Comparison of ENCODE assay signal across 10 cellular contexts in genomic region chr2:176174850-176175728, GRCh38. TPM values are rescaled to one million over a fixed set of nuclear protein-coding genes. Genes with fewer than 3 reads are reported as not detected.
DNase-seq lines count a peak whose midpoint lies in the region; ATAC-seq and TF ChIP-seq lines count a peak whose summit lies in the region.
"Had no signal": no experiment of that assay in that cellular context is flagged by ENCODE, and none has a peak within 500 bp of the region (broad histone marks: within the 10 kb centered on the region; RNA-seq: fewer than 3 reads in every experiment).

No MANE protein-coding gene starts in this region.

- no peak overlapping the region for H3K4me3 ChIP-seq in lower lobe of right lung
- H3K4me3 ChIP-seq: BLaER1 treated with 17β-estradiol and CSF1 and Interleukin-3, amounts not matched to agents 10 nM and 100 nM had no signal

- no peaks in the 10 kb centered on the region for H3K9me3 ChIP-seq in lower lobe of right lung

- H3K27ac ChIP-seq in layer of hippocampus (ENCODE audit: low read depth, low read length) (peak overlapping the region; percentile 83), temporal lobe (ENCODE audit: low read depth, low read length) (peak overlapping the region; percentile 87), lower lobe of right lung (no peak overlapping the region)
- H3K27ac ChIP-seq: BLaER1 treated with 17β-estradiol and CSF1 and Interleukin-3, amounts not matched to agents 10 nM and 100 nM had no signal

- intact Hi-C loops in lower lobe of right lung (cut with DNase I), result no loop called here

- H3K27me3 Mint-ChIP-seq in activated T-cell treated with anti-CD3 and anti-CD28 coated beads, Interleukin-2, amount 50 U/mL, for 24 hours, result peaks cover 98% of the 10 kb centered on the region
- H3K27me3 Mint-ChIP-seq in activated naive CD8-positive, alpha-beta T cell treated with anti-CD3 and anti-CD28 coated beads, Interleukin-2, amount 50 U/mL, for 24 hours, result peaks cover 89% of the 10 kb centered on the region
- H3K27me3 Mint-ChIP-seq in chondrocyte (ENCODE audit: low read depth), result peaks cover 83% of the 10 kb centered on the region

- H3K36me3 Mint-ChIP-seq in activated T-cell treated with anti-CD3 and anti-CD28 coated beads, Interleukin-2, amount 50 U/mL, for 24 hours (ENCODE audit: low read depth), result no peaks in the 10 kb centered on the region
- peaks cover 2% of the 10 kb centered on the region for H3K36me3 Mint-ChIP-seq in activated naive CD8-positive, alpha-beta T cell treated with anti-CD3 and anti-CD28 coated beads, Interleukin-2, amount 50 U/mL, for 24 hours (ENCODE audit: low read depth)
- H3K36me3 Mint-ChIP-seq in chondrocyte (ENCODE audit: low read depth), result peaks cover 6% of the 10 kb centered on the region

- peak; percentile 55 for ATAC-seq in activated naive CD8-positive, alpha-beta T cell treated with anti-CD3 and anti-CD28 coated beads, Interleukin-2, amount 50 U/mL, for 24 hours
- ATAC-seq in activated CD4-positive, CD25-positive, alpha-beta regulatory T cell treated with anti-CD3 and anti-CD28 coated beads, Interleukin-2, amount 50 U/mL, for 24 hours, result no peak
- ATAC-seq in lower lobe of right lung, result no peak

- peak overlapping the region; percentile 33 for H3K4me3 Mint-ChIP-seq in activated T-cell treated with anti-CD3 and anti-CD28 coated beads, Interleukin-2, amount 50 U/mL, for 24 hours
- no peak overlapping the region for H3K4me3 Mint-ChIP-seq in activated naive CD8-positive, alpha-beta T cell treated with anti-CD3 and anti-CD28 coated beads, Interleukin-2, amount 50 U/mL, for 24 hours
- no peak overlapping the region for H3K4me3 Mint-ChIP-seq in chondrocyte (ENCODE audit: unreplicated experiment)

- no peaks in the 10 kb centered on the region for H3K9me3 Mint-ChIP-seq in activated T-cell treated with anti-CD3 and anti-CD28 coated beads, Interleukin-2, amount 50 U/mL, for 24 hours
- no peaks in the 10 kb centered on the region for H3K9me3 Mint-ChIP-seq in activated naive CD8-positive, alpha-beta T cell treated with anti-CD3 and anti-CD28 coated beads, Interleukin-2, amount 50 U/mL, for 24 hours
- H3K9me3 Mint-ChIP-seq in chondrocyte (ENCODE audit: low read depth), result peaks cover 5% of the 10 kb centered on the region

- H3K4me1 Mint-ChIP-seq in activated T-cell treated with anti-CD3 and anti-CD28 coated beads, Interleukin-2, amount 50 U/mL, for 24 hours (ENCODE audit: low read depth), result peaks cover 29% of the 10 kb centered on the region
- peaks cover 19% of the 10 kb centered on the region for H3K4me1 Mint-ChIP-seq in activated naive CD8-positive, alpha-beta T cell treated with anti-CD3 and anti-CD28 coated beads, Interleukin-2, amount 50 U/mL, for 24 hours
- no peaks in the 10 kb centered on the region for H3K4me1 Mint-ChIP-seq in chondrocyte (ENCODE audit: low read depth)

- no peak for DNase-seq in activated T-cell treated with anti-CD3 and anti-CD28 coated beads, Interleukin-2, amount 50 U/mL, for 24 hours
- no peak for DNase-seq in activated T-cell treated with anti-CD3 and anti-CD28 coated beads, Interleukin-2, amount 50 U/mL, for 1 hour
- DNase-seq in activated naive CD8-positive, alpha-beta T cell treated with anti-CD3 and anti-CD28 coated beads, Interleukin-2, amount 50 U/mL, for 24 hours, result no peak
- DNase-seq in chondrocyte (ENCODE audit: low spot score) (no peak), lower lobe of right lung (no peak)

- TF ChIP-seq CTCF in chondrocyte (IDR thresholded peaks at IDR 0.05), result no peak
- no peak for TF ChIP-seq CTCF in lower lobe of right lung (IDR thresholded peaks at IDR 0.05)

- H3K27me3 ChIP-seq in layer of hippocampus (ENCODE audit: control insufficient read depth, insufficient read depth, low read length) (peaks cover 24% of the 10 kb centered on the region), lower lobe of right lung (ENCODE audit: low read depth) (peaks cover 95% of the 10 kb centered on the region)

- H3K4me1 ChIP-seq in lower lobe of right lung, result peaks cover 23% of the 10 kb centered on the region
- H3K4me1 ChIP-seq: BLaER1 treated with 17β-estradiol and CSF1 and Interleukin-3, amounts not matched to agents 10 nM and 100 nM had no signal

- no peaks in the 10 kb centered on the region for H3K36me3 ChIP-seq in lower lobe of right lung
- H3K36me3 ChIP-seq: BLaER1 treated with 17β-estradiol and CSF1 and Interleukin-3, amounts not matched to agents 10 nM and 100 nM had no signal

- H3K27ac Mint-ChIP-seq in activated T-cell treated with anti-CD3 and anti-CD28 coated beads, Interleukin-2, amount 50 U/mL, for 24 hours, result no peak overlapping the region
- no peak overlapping the region for H3K27ac Mint-ChIP-seq in activated naive CD8-positive, alpha-beta T cell treated with anti-CD3 and anti-CD28 coated beads, Interleukin-2, amount 50 U/mL, for 24 hours
- no peak overlapping the region for H3K27ac Mint-ChIP-seq in chondrocyte (ENCODE audit: unreplicated experiment)

RNA-seq across cellular contexts. Expression of gene HOXD1, which starts 13.4 kb away (rescaled TPM):
- total RNA-seq in temporal lobe (not detected), chondrocyte (not detected in 3 replicates), lower lobe of right lung (3.4 TPM)
- total RNA-seq: myocyte had no signal

RNA-seq across cellular contexts. Expression of gene HOXD3, which starts 18.0 kb away (rescaled TPM):
- total RNA-seq in temporal lobe (not detected), chondrocyte (not detected in 3 replicates), lower lobe of right lung (0.47 TPM)
- total RNA-seq: myocyte had no signal

RNA-seq across cellular contexts. Expression of gene HOXD4, which starts 23.7 kb away (rescaled TPM):
- total RNA-seq in temporal lobe (not detected), chondrocyte (not detected in 3 replicates), lower lobe of right lung (0.97 TPM)
- total RNA-seq: myocyte had no signal

RNA-seq across cellular contexts. Expression of gene HOXD8, which starts 45.6 kb away (rescaled TPM):
- total RNA-seq in temporal lobe, result 0.25 TPM
- total RNA-seq in chondrocyte, result not detected in 3 replicates
- total RNA-seq in lower lobe of right lung, result 2.3 TPM

RNA-seq across cellular contexts. Expression of gene HOXD9, which starts 52.6 kb away (rescaled TPM):
- total RNA-seq in temporal lobe, result not detected
- total RNA-seq in chondrocyte, result not detected in 3 replicates
- 0.86 TPM for total RNA-seq in lower lobe of right lung
